Comparison of ENCODE assay signal across 10 cellular contexts in the genomic region with DNA sequence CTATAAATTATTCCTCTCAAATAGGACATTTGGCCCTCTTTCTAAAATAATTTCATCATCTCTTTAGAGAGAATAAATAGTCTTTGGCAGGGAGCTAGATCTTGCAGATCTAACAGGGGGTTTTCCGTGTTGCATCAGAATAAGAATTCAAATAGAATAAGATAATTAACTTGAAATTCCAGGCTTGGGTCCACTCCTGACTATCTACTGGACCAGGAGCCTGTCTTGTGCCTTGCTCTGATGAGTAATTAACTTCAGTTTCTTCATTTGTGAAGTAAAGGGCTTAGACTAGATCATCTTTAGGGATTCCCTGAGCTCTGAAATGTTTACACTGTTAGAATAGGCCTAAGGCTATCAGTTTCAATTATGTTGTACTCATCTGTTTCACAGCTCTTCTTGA. TPM values are rescaled to one million over a fixed set of nuclear protein-coding genes. Genes with fewer than 3 reads are reported as not detected.
DNase-seq lines count a peak whose midpoint lies in the region; TF ChIP-seq lines count a peak whose summit lies in the region.
"Had no signal": no experiment of that assay in that cellular context is flagged by ENCODE, and none has a peak within 500 bp of the region (broad histone marks: within the 10 kb centered on the region; RNA-seq: fewer than 3 reads in every experiment).

No MANE protein-coding gene starts in this region.

- peak overlapping the region; percentile 36; the same call in 1 of the 2 replicates for H3K27ac ChIP-seq in OCI-LY3 (ENCODE audit: low read length)
- H3K27ac ChIP-seq in colonic mucosa, result peak overlapping the region; percentile 63
- H3K27ac ChIP-seq in tibial artery, result no peak overlapping the region
- H3K27ac ChIP-seq: ovary had no signal

- peaks cover 6% of the 10 kb centered on the region for H3K36me3 Mint-ChIP-seq in activated CD4-positive, alpha-beta T cell treated with anti-CD3 and anti-CD28 coated beads, Interleukin-2, amount 10 ng/mL, durations not matched to agents 7 days and 5 days (ENCODE audit: low read depth)

- DNase-seq in activated CD4-positive, alpha-beta T cell treated with anti-CD3 and anti-CD28 coated beads, Interleukin-2, amount 10 ng/mL, durations not matched to agents 7 days and 5 days, result no peak
- no peak for DNase-seq in activated CD4-positive, alpha-beta T cell treated with anti-CD3 and anti-CD28 coated beads for 1 hour
- DNase-seq in colonic mucosa (no peak), renal cortical epithelial cell (ENCODE audit: low read depth) (peak; percentile 67), hippocampal formation (lab: John Stamatoyannopoulos, UW) (no peak), tibial artery (no peak), T1000 (lab: John Stamatoyannopoulos, UW) (no peak)
- DNase-seq: effector CD4-positive, alpha-beta T cell; ovary had no signal

- H3K27ac Mint-ChIP-seq in activated CD4-positive, alpha-beta T cell treated with anti-CD3 and anti-CD28 coated beads, Interleukin-2, amount 10 ng/mL, durations not matched to agents 7 days and 5 days, result peak overlapping the region; percentile 90

- POLR2A ChIA-PET in activated CD4-positive, alpha-beta T cell treated with anti-CD3 and anti-CD28 coated beads, Interleukin-2, amount 10 ng/mL, durations not matched to agents 7 days and 5 days (lab: Charles Lee), result no interaction called here

- H3K27me3 ChIP-seq in OCI-LY3 (ENCODE audit: low read depth, low read length), result peaks cover 14% of the 10 kb centered on the region
- H3K27me3 ChIP-seq in colonic mucosa, result no peaks in the 10 kb centered on the region
- H3K27me3 ChIP-seq in tibial artery, result no peaks in the 10 kb centered on the region
- H3K27me3 ChIP-seq: ovary had no signal

- H3K36me3 ChIP-seq in OCI-LY3 (replicated peaks; ENCODE audit: low read depth, low read length), result no peaks in the 10 kb centered on the region
- H3K36me3 ChIP-seq in colonic mucosa, result no peaks in the 10 kb centered on the region
- no peaks in the 10 kb centered on the region for H3K36me3 ChIP-seq in tibial artery
- H3K36me3 ChIP-seq: ovary had no signal

- H3K4me3 ChIP-seq in OCI-LY3 (ENCODE audit: low read length) (peak overlapping the region; percentile 19; the same call in 1 of the 2 replicates), colonic mucosa (no peak overlapping the region), tibial artery (no peak overlapping the region)
- H3K4me3 ChIP-seq: ovary had no signal

- H3K79me2 ChIP-seq in OCI-LY3 (ENCODE audit: low read length), result no peaks in the 10 kb centered on the region

- TF ChIP-seq CTCF in OCI-LY3 (IDR thresholded peaks at IDR 0.05; ENCODE audit: low read depth, low read length) (no peak), colonic mucosa (IDR thresholded peaks at IDR 0.05) (no peak), tibial artery (IDR thresholded peaks at IDR 0.05) (no peak)

- no peak overlapping the region for H2AFZ ChIP-seq in OCI-LY3 (ENCODE audit: low read depth, low read length)

- H3K9me3 ChIP-seq in OCI-LY3 (ENCODE audit: insufficient read depth, low read length) (peaks cover 5% of the 10 kb centered on the region; the same call in 1 of the 2 replicates), colonic mucosa (no peaks in the 10 kb centered on the region), tibial artery (no peaks in the 10 kb centered on the region)
- H3K9me3 ChIP-seq: ovary had no signal

- no peaks in the 10 kb centered on the region for H3K27me3 Mint-ChIP-seq in activated CD4-positive, alpha-beta T cell treated with anti-CD3 and anti-CD28 coated beads, Interleukin-2, amount 10 ng/mL, durations not matched to agents 7 days and 5 days

- H3K4me1 Mint-ChIP-seq in activated CD4-positive, alpha-beta T cell treated with anti-CD3 and anti-CD28 coated beads, Interleukin-2, amount 10 ng/mL, durations not matched to agents 7 days and 5 days, result peaks cover 73% of the 10 kb centered on the region

- H3K4me3 Mint-ChIP-seq in activated CD4-positive, alpha-beta T cell treated with anti-CD3 and anti-CD28 coated beads, Interleukin-2, amount 10 ng/mL, durations not matched to agents 7 days and 5 days, result no peak overlapping the region

- H3K4me1 ChIP-seq in OCI-LY3 (ENCODE audit: low read length) (peaks cover 52% of the 10 kb centered on the region), colonic mucosa (no peaks in the 10 kb centered on the region), tibial artery (no peaks in the 10 kb centered on the region)

- H3K9ac ChIP-seq in OCI-LY3 (ENCODE audit: low read length), result 0 out of 2 replicates have a peak overlapping the region, but pooled peaks have one; percentile 9
- H3K9ac ChIP-seq in colonic mucosa (ENCODE audit: low read depth in 2 of 2, low read length in 2 of 2), result peak overlapping the region in 1 of 2 donors; percentile 55

- CTCF ChIA-PET in activated CD4-positive, alpha-beta T cell treated with anti-CD3 and anti-CD28 coated beads, Interleukin-2, amount 10 ng/mL, durations not matched to agents 7 days and 5 days (lab: Charles Lee), result interaction anchor here (0.7 to 1.4 kb wide), 5 partner anchors 9 to 197 kb away, joined by 3 to 6 read pairs (median 3); no protein-coding TSS in a partner anchor

- intact Hi-C loops in colonic mucosa (cut with DNase I), result no loop called here
- intact Hi-C loops in tibial artery (cut with DNase I; ENCODE audit: low total_unique reads), result no loop called here

- peaks cover 5% of the 10 kb centered on the region for H3K9me3 Mint-ChIP-seq in activated CD4-positive, alpha-beta T cell treated with anti-CD3 and anti-CD28 coated beads, Interleukin-2, amount 10 ng/mL, durations not matched to agents 7 days and 5 days

- H3K4me2 ChIP-seq in OCI-LY3 (ENCODE audit: low read length), result peak overlapping the region; percentile 57

- H4K20me1 ChIP-seq in OCI-LY3 (ENCODE audit: insufficient read depth, low read length), result no peaks in the 10 kb centered on the region

RNA-seq across cellular contexts. Expression of a gene that starts 23.5 kb away (rescaled TPM):
- 100 to 1,000 TPM; 489 to 694 TPM for total RNA-seq in activated CD4-positive, alpha-beta T cell treated with anti-CD3 and anti-CD28 coated beads, Interleukin-2, amount 10 ng/mL, durations not matched to agents 7 days and 5 days
- 100 to 1,000 TPM; 126 to 175 TPM for total RNA-seq in colonic mucosa
- 245 and 332 TPM in 2 replicates for total RNA-seq in renal cortical epithelial cell

RNA-seq across cellular contexts. Expression of a gene that starts 54.5 kb away (rescaled TPM):
- not detected for total RNA-seq in activated CD4-positive, alpha-beta T cell treated with anti-CD3 and anti-CD28 coated beads, Interleukin-2, amount 10 ng/mL, durations not matched to agents 7 days and 5 days
- total RNA-seq in colonic mucosa, result 1 to 10 TPM in 1 of 2 donors, under 1 TPM in 1; 0.29 to 1.4 TPM
- 2,273 and 2,825 TPM in 2 replicates for total RNA-seq in renal cortical epithelial cell

Comparison
In these comparisons a context has a peak if more than half of its experiments do, and no peak if none do; other contexts are left out.
1. H3K27ac ChIP-seq: peak in OCI-LY3 (single experiment) and colonic mucosa (single experiment); none in tibial artery (0 of 2).
2. RNA of a gene that starts 54.5 kb away (total RNA-seq): 2,273 to 2,825 TPM in renal cortical epithelial cell; 0.29 to 1.4 TPM in colonic mucosa and not detected in activated CD4-positive, alpha-beta T cell treated with anti-CD3 and anti-CD28 coated beads, Interleukin-2, amount 10 ng/mL, durations not matched to agents 7 days and 5 days; every median in the first group is over 100 times any median in the second.